ENCODE assay signal across 20 cellular contexts in genomic region chr11:1938343-1939005, GRCh38. TPM values are rescaled to one million over a fixed set of nuclear protein-coding genes. Genes with fewer than 3 reads are reported as not detected.
DNase-seq lines count a peak whose midpoint lies in the region; ATAC-seq and TF ChIP-seq lines count a peak whose summit lies in the region.
"Had no signal": no experiment of that assay in that cellular context is flagged by ENCODE, and none has a peak within 500 bp of the region (broad histone marks: within the 10 kb centered on the region; RNA-seq: fewer than 3 reads in every experiment).

No MANE protein-coding gene starts in this region.

- peaks cover 8% of the 10 kb centered on the region for H3K4me1 Mint-ChIP-seq in stimulated activated naive CD8-positive, alpha-beta T cell treated with anti-CD3 and anti-CD28 coated beads, Interleukin-15, amount 100 ng/mL, for 72 hours
- H3K4me1 Mint-ChIP-seq in osteocyte (ENCODE audit: unreplicated experiment): no peaks in the 10 kb centered on the region

- 79% methylated on average over 26 of the region's 27 CpGs for WGBS in hepatocyte (ENCODE audit: low lambda C conversion rate, missing lambda C conversion rate)

- no peaks in the 10 kb centered on the region for H3K9me2 ChIP-seq in hepatocyte (replicated peaks; ENCODE audit: insufficient read depth)

- no peaks in the 10 kb centered on the region for H3K79me2 ChIP-seq in hepatocyte

- peaks cover 2% of the 10 kb centered on the region for H3K36me3 Mint-ChIP-seq in osteocyte (ENCODE audit: unreplicated experiment)

- H3K9me3 Mint-ChIP-seq in stimulated activated naive CD8-positive, alpha-beta T cell treated with anti-CD3 and anti-CD28 coated beads, Interleukin-15, amount 100 ng/mL, for 72 hours: no peaks in the 10 kb centered on the region
- no peaks in the 10 kb centered on the region for H3K9me3 Mint-ChIP-seq in osteocyte (ENCODE audit: unreplicated experiment)
- H3K9me3 Mint-ChIP-seq: central memory CD8-positive, alpha-beta T cell had no signal

- H3K27ac Mint-ChIP-seq in stimulated activated naive CD8-positive, alpha-beta T cell treated with anti-CD3 and anti-CD28 coated beads, Interleukin-15, amount 100 ng/mL, for 72 hours: no peak overlapping the region
- H3K27ac Mint-ChIP-seq in osteocyte (ENCODE audit: unreplicated experiment): no peak overlapping the region

- H4K20me1 ChIP-seq in hepatocyte (ENCODE audit: insufficient read depth, poor library complexity, severe bottlenecking): no peaks in the 10 kb centered on the region

- no peak for DNase-seq in stimulated activated naive CD8-positive, alpha-beta T cell treated with anti-CD3 and anti-CD28 coated beads, Interleukin-15, amount 100 ng/mL, for 72 hours
- DNase-seq in stimulated activated naive CD8-positive, alpha-beta T cell treated with anti-CD3 and anti-CD28 coated beads, Interleukin-15, Interleukin-2, amounts not matched to agents 100 U/mL and 50 U/mL, for 24 hours: no peak
- no peak for DNase-seq in hepatocyte (ENCODE audit: low spot score)
- DNase-seq in osteocyte (ENCODE audit: extremely low spot score, unreplicated experiment): peak; percentile 79
- DNase-seq in GM03348 (ENCODE audit: low spot score): no peak
- DNase-seq: activated CD4-positive, alpha-beta T cell treated with anti-CD3 and anti-CD28 coated beads, Interleukin-2, amount 50 U/mL, for 1 hour; amniotic stem cell; effector memory CD4-positive, alpha-beta T cell; GDM1; hypothalamus; Kasumi-1; NCI-H1417 treated with DMSO at 0.1 percent for 48 hours; NCI-H345; SIG-M5 had no signal

- no peak for TF ChIP-seq CTCF in hepatocyte (IDR thresholded peaks at IDR 0.05; ENCODE audit: poor library complexity)
- TF ChIP-seq CTCF in osteocyte (IDR thresholded peaks at IDR 0.05): no peak

- H2AFZ ChIP-seq in hepatocyte: no peak overlapping the region
- H2AFZ ChIP-seq: GM23248 had no signal

- peaks cover 10% of the 10 kb centered on the region for H3K4me1 ChIP-seq in hepatocyte (ENCODE audit: insufficient read depth)

- peak overlapping the region in 1 of 2 donors; percentile 66 for H3K4me3 Mint-ChIP-seq in stimulated activated naive CD8-positive, alpha-beta T cell treated with anti-CD3 and anti-CD28 coated beads, Interleukin-15, amount 100 ng/mL, for 72 hours
- no peak overlapping the region for H3K4me3 Mint-ChIP-seq in osteocyte (ENCODE audit: unreplicated experiment)
- H3K4me3 Mint-ChIP-seq: central memory CD8-positive, alpha-beta T cell had no signal

- no peaks in the 10 kb centered on the region for H3K9me3 ChIP-seq in hepatocyte (ENCODE audit: low read depth)

- H3K27me3 ChIP-seq in hepatocyte: no peaks in the 10 kb centered on the region

- H3K27ac ChIP-seq in hepatocyte: peak overlapping the region; percentile 67
- H3K27ac ChIP-seq: GM23248 had no signal

- H3K27me3 Mint-ChIP-seq in stimulated activated naive CD8-positive, alpha-beta T cell treated with anti-CD3 and anti-CD28 coated beads, Interleukin-15, amount 100 ng/mL, for 72 hours: no peaks in the 10 kb centered on the region
- H3K27me3 Mint-ChIP-seq in osteocyte (ENCODE audit: unreplicated experiment): peaks cover 3% of the 10 kb centered on the region
- H3K27me3 Mint-ChIP-seq: central memory CD8-positive, alpha-beta T cell had no signal

- H3K4me2 ChIP-seq in hepatocyte: peak overlapping the region; percentile 15

- ATAC-seq in stimulated activated naive CD8-positive, alpha-beta T cell treated with anti-CD3 and anti-CD28 coated beads, Interleukin-15, amount 100 ng/mL, for 72 hours: peak; percentile 5
- no peak for ATAC-seq in stimulated activated naive CD8-positive, alpha-beta T cell treated with anti-CD3 and anti-CD28 coated beads, Interleukin-15, Interleukin-2, amounts not matched to agents 100 U/mL and 50 U/mL, for 24 hours
- ATAC-seq in HG02981 (IDR thresholded peaks at IDR 0.05; ENCODE audit: unreplicated experiment): no peak
- no peak for ATAC-seq in GM21825 (IDR thresholded peaks at IDR 0.05; ENCODE audit: unreplicated experiment)
- no peak for ATAC-seq in GM19324 (IDR thresholded peaks at IDR 0.05; ENCODE audit: low FRiP score, unreplicated experiment)

- no peak overlapping the region for H3K4me3 ChIP-seq in hepatocyte
- H3K4me3 ChIP-seq: GM23248 had no signal

- H3K36me3 ChIP-seq in hepatocyte (replicated peaks; ENCODE audit: insufficient read depth, low read depth): no peaks in the 10 kb centered on the region

RNA-seq across cellular contexts. Expression of gene MRPL23, which starts 8.7 kb away (rescaled TPM):
- total RNA-seq in hepatocyte (54.0 and 75.2 TPM in 2 replicates), osteocyte (28.0 and 29.2 TPM in 2 replicates)
- polyA plus RNA-seq in hepatocyte: 41.4 and 54.8 TPM in 2 replicates

RNA-seq across cellular contexts. Expression of gene TNNT3, which starts 19.0 kb away (rescaled TPM):
- total RNA-seq in hepatocyte: 19.2 and 20.6 TPM in 2 replicates
- polyA plus RNA-seq in hepatocyte: 29.9 and 41.4 TPM in 2 replicates
- 2.6 and 4.4 TPM in 2 replicates for total RNA-seq in osteocyte
- total RNA-seq: GM23248 had no signal
- polyA plus RNA-seq: GM23248 had no signal

RNA-seq across cellular contexts. Expression of gene PRR33, which starts 46.8 kb away (rescaled TPM):
- total RNA-seq in hepatocyte: not detected in 2 replicates
- polyA plus RNA-seq in hepatocyte: 0.29 and 0.47 TPM in 2 replicates
- total RNA-seq in osteocyte: not detected in 2 replicates
- total RNA-seq: GM23248; T-helper 2 cell treated with Interferon-gamma antibody and Interleukin-4, amounts not matched to agents 100 ng/mL and 5 ng/mL, for 36 hours had no signal
- polyA plus RNA-seq: GM23248 had no signal

RNA-seq across cellular contexts. Expression of gene H19, which starts 59.2 kb away (rescaled TPM):
- total RNA-seq in hepatocyte (12.4 and 15.8 TPM in 2 replicates), osteocyte (1,569 and 1,806 TPM in 2 replicates)
- polyA plus RNA-seq in hepatocyte: 3.9 and 26.2 TPM in 2 replicates
- total RNA-seq: T-helper 2 cell treated with Interferon-gamma antibody and Interleukin-4, amounts not matched to agents 100 ng/mL and 5 ng/mL, for 36 hours had no signal
- polyA plus RNA-seq: GM23248 had no signal
